In the genomic region with DNA sequence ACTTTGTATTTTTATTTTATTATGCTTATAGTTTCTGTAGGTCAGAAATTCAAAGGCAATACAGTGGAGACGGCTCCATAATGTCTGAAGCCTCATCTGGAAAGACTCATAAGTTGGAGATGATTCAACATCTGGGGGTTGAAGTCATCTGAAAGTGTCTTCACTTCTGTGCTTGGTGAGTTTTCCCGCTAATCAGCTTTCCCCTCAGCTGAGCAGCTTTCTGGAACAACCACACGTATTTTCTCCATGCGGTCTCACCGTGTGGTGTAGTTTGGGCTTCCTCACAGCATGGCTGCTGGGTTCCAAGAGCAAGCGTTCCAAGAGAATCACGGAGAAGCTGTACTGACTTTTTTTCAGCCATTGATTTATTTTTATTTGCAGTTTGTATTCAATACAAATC, we compare ENCODE assay signal across 20 cellular contexts. TPM values are rescaled to one million over a fixed set of nuclear protein-coding genes. Genes with fewer than 3 reads are reported as not detected.
DNase-seq lines count a peak whose midpoint lies in the region; ATAC-seq and TF ChIP-seq lines count a peak whose summit lies in the region.
"Had no signal": no experiment of that assay in that cellular context is flagged by ENCODE, and none has a peak within 500 bp of the region (broad histone marks: within the 10 kb centered on the region; RNA-seq: fewer than 3 reads in every experiment).

No MANE protein-coding gene starts in this region.

- 97% methylated on average over 7 of the region's 7 CpGs for WGBS in SK-N-SH (ENCODE audit: low lambda C conversion rate)
- WGBS in GM23248 (ENCODE audit: low coverage in 1 of 2, low lambda C conversion rate in 2 of 2, missing lambda C conversion rate in 2 of 2), 2 experiments: 24 to 26% methylated on average over 7 of the region's 7 CpGs

- TF ChIP-seq RAD21 in SK-N-SH (IDR thresholded peaks at IDR 0.05; ENCODE audit: low read length): no peak

- CTCF ChIA-PET in SK-N-SH (lab: Yijun Ruan, JAX): no interaction called here

- no peaks in the 10 kb centered on the region for H3K9me3 Mint-ChIP-seq in stimulated activated effector memory CD8-positive, alpha-beta T cell treated with anti-CD3 and anti-CD28 coated beads, Interleukin-12 subunit alpha, Interleukin-12 subunit beta, amount 100 ng/mL, for 72 hours
- H3K9me3 Mint-ChIP-seq: GM23338, HFFc6 had no signal

- ATAC-seq in SK-N-SH treated with all-trans-retinoic acid at 6 μM for 48 hours (no peak), HG03280 (IDR thresholded peaks at IDR 0.05; ENCODE audit: unreplicated experiment) (no peak)
- no peak for ATAC-seq in stimulated activated effector memory CD8-positive, alpha-beta T cell treated with anti-CD3 and anti-CD28 coated beads, Interleukin-12 subunit alpha, Interleukin-12 subunit beta, amount 100 ng/mL, for 72 hours
- ATAC-seq: GM23338 had no signal

- DNase-seq in SK-N-SH: no peak
- peak; percentile 75 for DNase-seq in GM23248
- DNase-seq in amniotic epithelial cell (ENCODE audit: low read depth): peak; percentile 10
- peak; percentile 64 for DNase-seq in fibroblast of mammary gland (ENCODE audit: low read depth)
- no peak for DNase-seq in GM13977 (ENCODE audit: low spot score)
- DNase-seq in stimulated activated effector memory CD8-positive, alpha-beta T cell treated with anti-CD3 and anti-CD28 coated beads, Interleukin-12 subunit alpha, Interleukin-12 subunit beta, amount 100 ng/mL, for 72 hours (ENCODE audit: low spot score in 2 of 2): no peak
- DNase-seq: 8988T; BE2C; CD4-positive, alpha-beta memory T cell; COR-L47; DMS79 treated with DMSO at 0.1 percent for 48 hours; GF-D8; H7; HFFc6; IMR-90; KG1 had no signal

- POLR2A ChIA-PET in SK-N-SH (lab: Yijun Ruan, JAX): no interaction called here

- H3K9me2 ChIP-seq in SK-N-SH: no peaks in the 10 kb centered on the region
- no peaks in the 10 kb centered on the region for H3K9me2 ChIP-seq in GM23248 (ENCODE audit: insufficient read depth)

- no peak overlapping the region for H3K9ac ChIP-seq in SK-N-SH
- no peak overlapping the region for H3K9ac ChIP-seq in GM23248

- no peaks in the 10 kb centered on the region for H3K4me1 ChIP-seq in SK-N-SH (ENCODE audit: control insufficient read depth in 1 of 2, insufficient read depth in 2 of 2, low read depth in 1 of 2, low read length in 1 of 2)
- no peaks in the 10 kb centered on the region for H3K4me1 ChIP-seq in GM23248 (ENCODE audit: insufficient read depth)
- H3K4me1 ChIP-seq: BE2C had no signal

- TF ChIP-seq CTCF in SK-N-SH (IDR thresholded peaks at IDR 0.05) (no peak), fibroblast of mammary gland (conservative IDR thresholded peaks at IDR 0.05; ENCODE audit: control insufficient read depth, insufficient read depth, low read depth, low read length) (no peak), GM13977 (IDR thresholded peaks at IDR 0.05; ENCODE audit: extremely low read depth, insufficient read depth, missing control alignments) (no peak)

- in situ Hi-C loops in GM23248 (cut with MboI): no loop called here
- in situ Hi-C loops in GM13977 (cut with MboI; ENCODE audit: low pct_unique_long_range_greater_than_20kb, low sequenced_read_pairs, unreplicated experiment): no loop called here

- H3K4me3 ChIP-seq in SK-N-SH (ENCODE audit: low read depth in 2 of 2, low read length in 1 of 2) (no peak overlapping the region), GM23248 (no peak overlapping the region), fibroblast of mammary gland (ENCODE audit: control insufficient read depth, low read depth, low read length) (no peak overlapping the region)
- H3K4me3 ChIP-seq: GM23338 had no signal

- H2AFZ ChIP-seq in SK-N-SH (ENCODE audit: low read depth): no peak overlapping the region
- H2AFZ ChIP-seq in GM23248: peak overlapping the region; percentile 64
- H2AFZ ChIP-seq: GM23338 had no signal

- TF ChIP-seq EP300 in SK-N-SH (IDR thresholded peaks at IDR 0.05; ENCODE audit: borderline replicate concordance in 1 of 2, low read depth in 1 of 2, low read length in 1 of 2): no peak

- H3K79me2 ChIP-seq in SK-N-SH (ENCODE audit: insufficient read depth) (no peaks in the 10 kb centered on the region), GM23248 (ENCODE audit: insufficient read depth) (no peaks in the 10 kb centered on the region)

- no peaks in the 10 kb centered on the region for H4K20me1 ChIP-seq in SK-N-SH (ENCODE audit: insufficient read depth)
- no peaks in the 10 kb centered on the region for H4K20me1 ChIP-seq in GM23248 (ENCODE audit: insufficient read depth)

- no peak overlapping the region for H3K27ac ChIP-seq in SK-N-SH (ENCODE audit: low read depth in 2 of 2, low read length in 1 of 2)
- H3K27ac ChIP-seq in GM23248: peak overlapping the region; percentile 47
- H3K27ac ChIP-seq: C4-2B had no signal

- no peaks in the 10 kb centered on the region for H3K36me3 Mint-ChIP-seq in stimulated activated effector memory CD8-positive, alpha-beta T cell treated with anti-CD3 and anti-CD28 coated beads, Interleukin-12 subunit alpha, Interleukin-12 subunit beta, amount 100 ng/mL, for 72 hours
- H3K36me3 Mint-ChIP-seq: CD4-positive, alpha-beta memory T cell had no signal

- H3K4me2 ChIP-seq in SK-N-SH (no peak overlapping the region), GM23248 (ENCODE audit: unreplicated experiment) (no peak overlapping the region)
- H3K4me2 ChIP-seq: GM23338 had no signal

- H3F3A ChIP-seq in SK-N-SH (replicated peaks; ENCODE audit: insufficient read depth): no peaks in the 10 kb centered on the region
- no peaks in the 10 kb centered on the region for H3F3A ChIP-seq in GM23248 (ENCODE audit: insufficient read depth)

- H3K9me3 ChIP-seq in SK-N-SH: no peaks in the 10 kb centered on the region
- H3K9me3 ChIP-seq in GM23248 (ENCODE audit: low read depth): no peaks in the 10 kb centered on the region
- H3K9me3 ChIP-seq: BE2C had no signal

- H3K27ac Mint-ChIP-seq in stimulated activated effector memory CD8-positive, alpha-beta T cell treated with anti-CD3 and anti-CD28 coated beads, Interleukin-12 subunit alpha, Interleukin-12 subunit beta, amount 100 ng/mL, for 72 hours: no peak overlapping the region
- H3K27ac Mint-ChIP-seq: GM23338, HFFc6 had no signal

- H3K36me3 ChIP-seq in SK-N-SH (replicated peaks in 1 of 2; ENCODE audit: control insufficient read depth in 1 of 2, insufficient read depth in 2 of 2, low read length in 1 of 2): no peaks in the 10 kb centered on the region
- no peaks in the 10 kb centered on the region for H3K36me3 ChIP-seq in GM23248 (ENCODE audit: low read depth)
- H3K36me3 ChIP-seq: BE2C had no signal

- no peaks in the 10 kb centered on the region for H3K4me1 Mint-ChIP-seq in stimulated activated effector memory CD8-positive, alpha-beta T cell treated with anti-CD3 and anti-CD28 coated beads, Interleukin-12 subunit alpha, Interleukin-12 subunit beta, amount 100 ng/mL, for 72 hours
- H3K4me1 Mint-ChIP-seq: CD4-positive, alpha-beta memory T cell; GM23338 had no signal

- H3K27me3 ChIP-seq in SK-N-SH (ENCODE audit: insufficient read depth): no peaks in the 10 kb centered on the region
- no peaks in the 10 kb centered on the region for H3K27me3 ChIP-seq in GM23248 (replicated peaks; ENCODE audit: insufficient read depth)
- H3K27me3 ChIP-seq: BE2C had no signal

- no peak overlapping the region for H3K4me3 Mint-ChIP-seq in stimulated activated effector memory CD8-positive, alpha-beta T cell treated with anti-CD3 and anti-CD28 coated beads, Interleukin-12 subunit alpha, Interleukin-12 subunit beta, amount 100 ng/mL, for 72 hours
- H3K4me3 Mint-ChIP-seq: CD4-positive, alpha-beta memory T cell; GM23338; HFFc6 had no signal

TF ChIP-seq in SK-N-SH treated with all-trans-retinoic acid at 6 μM for 48 hours, 23 proteins besides CTCF, POLR2A, EP300 and RAD21 (continues in another document):
- TF ChIP-seq ISL1 (CRISPR knock-in tag; IDR thresholded peaks at IDR 0.05): no peak
- no peak for TF ChIP-seq TCF4 (CRISPR knock-in tag; IDR thresholded peaks at IDR 0.05; ENCODE audit: borderline replicate concordance)
- no peak for TF ChIP-seq GLIS3 (CRISPR knock-in tag; IDR thresholded peaks at IDR 0.05)
- TF ChIP-seq TOX (CRISPR knock-in tag; IDR thresholded peaks at IDR 0.05; ENCODE audit: borderline replicate concordance): no peak
- 0 out of 2 replicates have a peak, but pooled peaks have one; percentile 72 for TF ChIP-seq ZNF565 (CRISPR knock-in tag; conservative IDR thresholded peaks at IDR 0.05; ENCODE audit: low read depth)
- TF ChIP-seq ZNF70 (CRISPR knock-in tag; IDR thresholded peaks at IDR 0.05): no peak

TF ChIP-seq in SK-N-SH, 30 proteins besides CTCF, POLR2A, EP300 and RAD21:
- TF ChIP-seq GATA2 (CRISPR knock-in tag; IDR thresholded peaks at IDR 0.05) (no peak), TAF1 (IDR thresholded peaks at IDR 0.05; ENCODE audit: borderline replicate concordance, low read depth, low read length) (no peak)

RNA-seq across cellular contexts. Expression of gene DDI2, which starts 7.6 kb away (rescaled TPM):
- polyA plus RNA-seq in SK-N-SH (2012; rRNA removed) (2.8 and 3.4 TPM in 2 replicates), GM23248 (2016; fragmentation: Nextera tagmentation; extraction: Ambion mirVana) (4.3 and 5.0 TPM in 2 replicates)
- 3.2 and 3.8 TPM in 2 replicates for polyA plus RNA-seq in SK-N-SH (2012; cell fraction: cytosol; rRNA removed)
- polyA plus RNA-seq in SK-N-SH (2012; cell fraction: nucleus; rRNA removed): 5.8 and 7.8 TPM in 2 replicates
- total RNA-seq in GM23248 (2014; rRNA removed; shearing (Covaris generic)): 7.9 and 19.6 TPM in 2 replicates

RNA-seq across cellular contexts. Expression of gene AGMAT, which starts 24.8 kb away (rescaled TPM):
- 0.60 and 0.66 TPM in 2 replicates for polyA plus RNA-seq in SK-N-SH (2012; rRNA removed)
- 0.41 and 0.68 TPM in 2 replicates for polyA plus RNA-seq in SK-N-SH (2012; cell fraction: cytosol; rRNA removed)
- polyA plus RNA-seq in SK-N-SH (2012; cell fraction: nucleus; rRNA removed): 0.23 and 0.28 TPM in 2 replicates
- 2.2 and 3.9 TPM in 2 replicates for total RNA-seq in GM23248 (2014; rRNA removed; shearing (Covaris generic))
- polyA plus RNA-seq in GM23248 (2016; fragmentation: Nextera tagmentation; extraction: Ambion mirVana): 0.75 and 0.85 TPM in 2 replicates

Comparison
In these comparisons a context has a peak if more than half of its experiments do, and no peak if none do; other contexts are left out.
1. DNase-seq: peak in GM23248 (single experiment), amniotic epithelial cell (single experiment) and fibroblast of mammary gland (single experiment); none in SK-N-SH (single experiment), GM13977 (single experiment) and stimulated activated effector memory CD8-positive, alpha-beta T cell treated with anti-CD3 and anti-CD28 coated beads, Interleukin-12 subunit alpha, Interleukin-12 subunit beta, amount 100 ng/mL, for 72 hours (0 of 2).